ENCODE assay signal across 9 cellular contexts in the genomic region with DNA sequence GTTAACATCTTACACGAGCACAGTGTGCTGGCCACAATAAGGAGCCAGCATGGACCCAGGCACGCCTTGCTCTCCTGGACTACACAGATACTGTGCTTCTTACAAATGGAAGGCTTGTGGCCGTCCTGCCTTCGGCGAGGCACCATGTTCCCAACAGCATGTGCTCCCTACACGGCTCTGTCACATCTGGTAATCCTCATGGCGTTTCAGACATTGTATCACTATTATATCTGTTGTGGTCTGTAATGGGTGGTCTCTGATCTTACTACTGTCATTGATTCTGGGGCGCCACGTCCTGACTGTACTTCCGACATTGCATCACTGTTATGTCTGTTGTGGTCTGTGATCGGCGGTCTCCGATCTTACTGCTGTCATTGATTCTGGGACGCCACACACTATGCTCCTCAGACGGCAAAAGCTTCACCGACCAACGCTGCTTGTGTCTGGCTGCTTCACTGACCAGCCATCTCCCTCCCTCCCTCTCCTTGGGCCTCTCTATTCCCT.
DNase-seq lines count a peak whose midpoint lies in the region; ATAC-seq and TF ChIP-seq lines count a peak whose summit lies in the region.
"Had no signal": no experiment of that assay in that cellular context is flagged by ENCODE, and none has a peak within 500 bp of the region (broad histone marks: within the 10 kb centered on the region; RNA-seq: fewer than 3 reads in every experiment).

No MANE protein-coding gene starts in this region.

- no peaks in the 10 kb centered on the region for H3K36me3 Mint-ChIP-seq in stimulated activated effector memory CD8-positive, alpha-beta T cell treated with anti-CD3 and anti-CD28 coated beads, Interleukin-12 subunit alpha, Interleukin-12 subunit beta, amount 100 ng/mL, for 72 hours

- DNase-seq in activated T-cell treated with anti-CD3 and anti-CD28 coated beads, Interleukin-2, amount 50 U/mL, for 48 hours, result peak; percentile 44 to 53
- DNase-seq in right atrium auricular region (ENCODE audit: low spot score), result no peak
- peak in 1 of 2 donors; percentile 55 for DNase-seq in stimulated activated effector memory CD8-positive, alpha-beta T cell treated with anti-CD3 and anti-CD28 coated beads, Interleukin-12 subunit alpha, Interleukin-12 subunit beta, amount 100 ng/mL, for 72 hours (ENCODE audit: low spot score in 2 of 2)
- no peak for DNase-seq in COR-L47 (lab: John Stamatoyannopoulos, UW)
- DNase-seq in 8988T, result no peak
- DNase-seq: PC-3 had no signal

- no peaks in the 10 kb centered on the region for H3K9me3 Mint-ChIP-seq in stimulated activated effector memory CD8-positive, alpha-beta T cell treated with anti-CD3 and anti-CD28 coated beads, Interleukin-12 subunit alpha, Interleukin-12 subunit beta, amount 100 ng/mL, for 72 hours

- H3K9me3 ChIP-seq in KOPT-K1 (ENCODE audit: insufficient read depth, low read length, poor library complexity, severe bottlenecking), result peaks cover under 1% of the 10 kb centered on the region
- no peaks in the 10 kb centered on the region for H3K9me3 ChIP-seq in right atrium auricular region

- H3K27ac ChIP-seq in KOPT-K1 (ENCODE audit: low read depth, low read length, poor library complexity, severe bottlenecking) (peak overlapping the region; percentile 84), right atrium auricular region (peak overlapping the region; percentile 27 to 37)

- TF ChIP-seq CTCF in right atrium auricular region (IDR thresholded peaks at IDR 0.05), result no peak

- peak overlapping the region; percentile 27 for H3K27ac Mint-ChIP-seq in stimulated activated effector memory CD8-positive, alpha-beta T cell treated with anti-CD3 and anti-CD28 coated beads, Interleukin-12 subunit alpha, Interleukin-12 subunit beta, amount 100 ng/mL, for 72 hours

- peak overlapping the region; percentile 8 to 39 for H3K4me3 ChIP-seq in right atrium auricular region

- peak overlapping the region; percentile 73 for H3K4me3 Mint-ChIP-seq in stimulated activated effector memory CD8-positive, alpha-beta T cell treated with anti-CD3 and anti-CD28 coated beads, Interleukin-12 subunit alpha, Interleukin-12 subunit beta, amount 100 ng/mL, for 72 hours

- H3K27me3 ChIP-seq in right atrium auricular region, result no peaks in the 10 kb centered on the region

- peaks cover 65% of the 10 kb centered on the region for H3K4me1 Mint-ChIP-seq in stimulated activated effector memory CD8-positive, alpha-beta T cell treated with anti-CD3 and anti-CD28 coated beads, Interleukin-12 subunit alpha, Interleukin-12 subunit beta, amount 100 ng/mL, for 72 hours

- H3K36me3 ChIP-seq in KOPT-K1 (ENCODE audit: insufficient read depth, low read length), result peaks cover 7% of the 10 kb centered on the region
- H3K36me3 ChIP-seq in right atrium auricular region, result no peaks in the 10 kb centered on the region

- peaks cover 0 to 26% of the 10 kb centered on the region in 2 donors for H3K4me1 ChIP-seq in right atrium auricular region

- ATAC-seq in stimulated activated effector memory CD8-positive, alpha-beta T cell treated with anti-CD3 and anti-CD28 coated beads, Interleukin-12 subunit alpha, Interleukin-12 subunit beta, amount 100 ng/mL, for 72 hours, result peak; percentile 90
- ATAC-seq in HG02938 (IDR thresholded peaks at IDR 0.05; ENCODE audit: unreplicated experiment) (no peak), HG03135 (IDR thresholded peaks at IDR 0.05; ENCODE audit: unreplicated experiment) (no peak)
- ATAC-seq: PC-3 had no signal

Comparison
In these comparisons a context has a peak if more than half of its experiments do, and no peak if none do; other contexts are left out.
1. DNase-seq: peak in activated T-cell treated with anti-CD3 and anti-CD28 coated beads, Interleukin-2, amount 50 U/mL, for 48 hours (2 of 2); none in right atrium auricular region (single experiment), COR-L47 (single experiment) and 8988T (single experiment).